In genomic region chr4:79697444-79697843, GRCh38 we compare ENCODE assay signal across 5 cellular contexts.
"Had no signal": no experiment of that assay in that cellular context is flagged by ENCODE, and none has a peak within 500 bp of the region (broad histone marks: within the 10 kb centered on the region; RNA-seq: fewer than 3 reads in every experiment).

No MANE protein-coding gene starts in this region.

- H3K27ac Mint-ChIP-seq: GM23338, H9, IgD-negative memory B cell had no signal

- H3K36me3 Mint-ChIP-seq: IgD-negative memory B cell had no signal

- ATAC-seq: GM23338 had no signal

- H3K4me3 ChIP-seq: GM23338 had no signal

- H3K4me3 Mint-ChIP-seq: GM23338, H9, IgD-negative memory B cell had no signal

- H3K4me1 Mint-ChIP-seq: GM23338, H9, IgD-negative memory B cell had no signal

- DNase-seq: H9, HCEC 1CT, KG1 had no signal
